ENCODE assay signal across 23 cellular contexts in the genomic region with DNA sequence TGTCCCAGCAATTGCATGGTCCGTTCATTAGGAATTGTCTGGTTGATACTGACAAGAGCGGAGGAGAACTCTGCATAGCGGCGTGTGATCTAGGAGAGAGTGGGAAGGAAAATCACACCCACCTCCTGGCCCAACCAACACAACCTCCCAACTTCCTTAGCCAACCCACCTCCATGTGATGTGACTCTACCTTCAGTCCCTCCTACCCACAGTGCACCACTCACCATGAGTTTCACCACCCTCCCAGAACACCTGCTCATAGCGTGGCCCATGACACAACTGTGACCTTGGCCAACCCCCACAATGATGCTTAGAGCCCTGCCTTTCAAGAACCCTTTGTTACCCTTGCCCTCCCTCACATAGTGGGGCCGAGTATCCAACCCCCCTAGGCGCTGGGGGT. TPM values are rescaled to one million over a fixed set of nuclear protein-coding genes. Genes with fewer than 3 reads are reported as not detected.
"Had no signal": no experiment of that assay in that cellular context is flagged by ENCODE, and none has a peak within 500 bp of the region (broad histone marks: within the 10 kb centered on the region; RNA-seq: fewer than 3 reads in every experiment).

No MANE protein-coding gene starts in this region.

- H3K27me3 ChIP-seq: brain microvascular endothelial cell, heart left ventricle, neutrophil, suprapubic skin had no signal

- H3K4me1 ChIP-seq: heart left ventricle, parathyroid adenoma, suprapubic skin had no signal

- FAIRE-seq: frontal cortex, TTC549 had no signal

- H3K4me3 ChIP-seq: heart left ventricle, lung, suprapubic skin had no signal

- H3K4me3 Mint-ChIP-seq: activated B cell treated with CpG ODN at 0.5 μM for 24 hours; activated CD4-positive, alpha-beta T cell treated with anti-CD3 and anti-CD28 coated beads, Interleukin-2, amount 10 ng/mL, durations not matched to agents 24 days and 14 days; activated naive CD8-positive, alpha-beta T cell treated with anti-CD3 and anti-CD28 coated beads, Interleukin-2, amount 10 ng/mL, durations not matched to agents 7 days and 5 days; activated T-helper 17 cell treated with anti-CD3 and anti-CD28 coated beads, Interleukin-2, amount 50 U/mL, for 72 hours; mesothelial cell of epicardium; T-helper 17 cell had no signal

- H3K9me3 ChIP-seq: heart left ventricle, neutrophil, suprapubic skin had no signal

- H3K4me1 Mint-ChIP-seq: activated B cell treated with CpG ODN at 0.5 μM for 24 hours; activated T-helper 17 cell treated with anti-CD3 and anti-CD28 coated beads, Interleukin-2, amount 50 U/mL, for 72 hours; mesothelial cell of epicardium had no signal

- H3K9ac ChIP-seq: parathyroid adenoma had no signal

- H3K27ac Mint-ChIP-seq: activated B cell treated with CpG ODN at 0.5 μM for 24 hours; activated CD4-positive, alpha-beta T cell treated with anti-CD3 and anti-CD28 coated beads, Interleukin-2, amount 10 ng/mL, durations not matched to agents 24 days and 14 days; activated naive CD8-positive, alpha-beta T cell treated with anti-CD3 and anti-CD28 coated beads, Interleukin-2, amount 10 ng/mL, durations not matched to agents 7 days and 5 days; activated T-helper 17 cell treated with anti-CD3 and anti-CD28 coated beads, Interleukin-2, amount 50 U/mL, for 72 hours; mesothelial cell of epicardium; T-helper 17 cell had no signal

- H3K9me3 Mint-ChIP-seq: activated CD4-positive, alpha-beta T cell treated with anti-CD3 and anti-CD28 coated beads, Interleukin-2, amount 10 ng/mL, durations not matched to agents 24 days and 14 days; activated naive CD8-positive, alpha-beta T cell treated with anti-CD3 and anti-CD28 coated beads, Interleukin-2, amount 10 ng/mL, durations not matched to agents 7 days and 5 days; activated T-helper 17 cell treated with anti-CD3 and anti-CD28 coated beads, Interleukin-2, amount 50 U/mL, for 72 hours; mesothelial cell of epicardium had no signal

- DNase-seq: activated B cell treated with CpG ODN at 0.5 μM for 24 hours; activated CD4-positive, alpha-beta T cell treated with anti-CD3 and anti-CD28 coated beads, Interleukin-2, amount 10 ng/mL, durations not matched to agents 24 days and 14 days; activated naive CD8-positive, alpha-beta T cell treated with anti-CD3 and anti-CD28 coated beads, Interleukin-2, amount 10 ng/mL, durations not matched to agents 7 days and 5 days; anterior cingulate cortex; brain microvascular endothelial cell; cerebellar nuclear complex; effector CD8-positive, alpha-beta T cell; heart left ventricle; left cardiac atrium; SHP77 treated with DMSO at 0.1 percent for 48 hours; stimulated activated CD4-positive, alpha-beta T cell treated with anti-CD3 and anti-CD28 coated beads, Interleukin-4, amount 100 ng/mL, for 1 hour; stimulated activated naive CD4-positive, alpha-beta T cell treated with Interleukin-2 at 50 U/mL for 16 hours; T-helper 17 cell; trophoblast cell had no signal

- ATAC-seq: activated T-helper 17 cell treated with anti-CD3 and anti-CD28 coated beads, Interleukin-2, amount 50 U/mL, for 72 hours; left cardiac atrium; T-helper 17 cell had no signal

- H3K27me3 Mint-ChIP-seq: activated B cell treated with CpG ODN at 0.5 μM for 24 hours; activated CD4-positive, alpha-beta T cell treated with anti-CD3 and anti-CD28 coated beads, Interleukin-2, amount 10 ng/mL, durations not matched to agents 24 days and 14 days; activated naive CD8-positive, alpha-beta T cell treated with anti-CD3 and anti-CD28 coated beads, Interleukin-2, amount 10 ng/mL, durations not matched to agents 7 days and 5 days; activated T-helper 17 cell treated with anti-CD3 and anti-CD28 coated beads, Interleukin-2, amount 50 U/mL, for 72 hours; T-helper 17 cell had no signal

- H2AFZ ChIP-seq: parathyroid adenoma had no signal

- H3K27ac ChIP-seq: brain microvascular endothelial cell, heart left ventricle, neutrophil, parathyroid adenoma, suprapubic skin had no signal

RNA-seq across cellular contexts. Expression of a gene that starts 12.9 kb away (rescaled TPM):
- total RNA-seq: myocyte had no signal
